In the genomic region with DNA sequence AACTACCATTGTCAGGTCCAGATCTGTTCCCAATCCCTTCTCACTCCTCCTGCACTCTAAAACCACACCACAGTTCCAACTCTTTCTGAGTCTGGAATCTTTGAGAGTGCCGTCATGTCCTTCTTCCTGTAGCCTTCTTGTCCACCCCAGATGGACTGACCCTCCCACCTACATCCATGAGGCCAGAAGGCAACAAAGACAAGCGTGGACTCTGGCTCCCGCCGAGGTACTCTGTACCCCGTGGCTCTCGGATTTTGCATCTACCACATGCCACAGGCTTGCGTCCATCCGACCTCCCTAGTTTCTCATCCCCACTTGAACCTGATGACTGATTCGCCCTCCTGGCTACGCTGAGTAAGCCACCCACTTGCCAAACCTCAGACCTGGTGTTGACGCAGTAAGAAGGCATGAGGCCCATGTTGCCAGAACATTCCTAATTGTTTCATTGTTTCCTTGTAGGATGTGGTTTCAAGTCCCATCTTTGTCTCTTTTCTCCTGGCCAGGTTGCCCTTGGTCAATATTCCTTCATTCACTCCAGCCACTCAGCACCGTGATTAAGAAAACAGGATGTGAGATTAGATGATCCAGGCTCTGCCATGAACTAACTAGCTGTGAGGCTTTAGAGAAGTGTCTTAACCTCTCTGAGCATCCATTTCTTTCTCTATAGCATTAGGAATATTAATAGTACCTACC, we compare ENCODE assay signal across 9 cellular contexts. TPM values are rescaled to one million over a fixed set of nuclear protein-coding genes. Genes with fewer than 3 reads are reported as not detected.
DNase-seq lines count a peak whose midpoint lies in the region; ATAC-seq and TF ChIP-seq lines count a peak whose summit lies in the region.
"Had no signal": no experiment of that assay in that cellular context is flagged by ENCODE, and none has a peak within 500 bp of the region (broad histone marks: within the 10 kb centered on the region; RNA-seq: fewer than 3 reads in every experiment).

No MANE protein-coding gene starts in this region.

- H3K27me3 ChIP-seq in PC-3 (ENCODE audit: low read length) (no peaks in the 10 kb centered on the region), endodermal cell (ENCODE audit: control insufficient read depth, insufficient read depth, low read length, poor library complexity, severe bottlenecking) (no peaks in the 10 kb centered on the region), osteoblast (ENCODE audit: insufficient read depth, low read length) (no peaks in the 10 kb centered on the region)

- peaks cover 18% of the 10 kb centered on the region for H3K9me3 Mint-ChIP-seq in endodermal cell

- H3K9ac ChIP-seq in PC-3 (ENCODE audit: low read length) (peak overlapping the region; percentile 98), endodermal cell (ENCODE audit: extremely low read depth, low read length, poor library complexity, severe bottlenecking) (no peak overlapping the region)

- intact Hi-C loops in PC-3 (cut with micrococcal nuclease) = loop anchor here (2.0 to 5.0 kb wide), 2 partner anchors 36 to 55 kb away; no protein-coding TSS in a partner anchor
- intact Hi-C loops in OCI-LY7 (cut with micrococcal nuclease; ENCODE audit: unreplicated experiment) = loop anchor here (10.0 kb wide), 1 partner anchor 198 kb away; no protein-coding TSS in a partner anchor

- H3K4me1 ChIP-seq in PC-3 (ENCODE audit: insufficient read depth, low read length) (peaks cover 48% of the 10 kb centered on the region), endodermal cell (ENCODE audit: control insufficient read depth, insufficient read depth, low read length) (peaks cover 2% of the 10 kb centered on the region), osteoblast (ENCODE audit: insufficient read depth, low read length) (peaks cover 52% of the 10 kb centered on the region), OCI-LY7 (ENCODE audit: insufficient read depth, low read length, poor library complexity, severe bottlenecking) (peaks cover 5% of the 10 kb centered on the region)

- H3K36me3 ChIP-seq in PC-3 (ENCODE audit: low read depth, low read length) (no peaks in the 10 kb centered on the region), endodermal cell (ENCODE audit: control insufficient read depth, insufficient read depth, low read length) (no peaks in the 10 kb centered on the region), osteoblast (ENCODE audit: insufficient read depth, low read length) (peaks cover 7% of the 10 kb centered on the region), OCI-LY7 (ENCODE audit: insufficient read depth, low read length) (no peaks in the 10 kb centered on the region)

- peak; percentile 100 for DNase-seq in AG10803 (ENCODE audit: low read depth)
- DNase-seq in PC-3 = peak; percentile 91
- no peak for DNase-seq in endodermal cell
- peak; percentile 73 for DNase-seq in osteoblast (ENCODE audit: insufficient read length, low spot score, missing footprints)
- no peak for DNase-seq in NCI-H2107 (lab: John Stamatoyannopoulos, UW)
- no peak for DNase-seq in activated naive CD4-positive, alpha-beta T cell treated with anti-CD3 and anti-CD28 coated beads, Interleukin-2, amount 50 U/mL, for 16 hours
- DNase-seq in OCI-LY7 (ENCODE audit: low spot score) = no peak
- DNase-seq in GM13976 (ENCODE audit: low spot score) = no peak
- DNase-seq: activated gamma-delta T cell treated with Interleukin-2 at 50 U/mL for 16 hours had no signal

- peaks cover 4% of the 10 kb centered on the region for H3K27me3 Mint-ChIP-seq in endodermal cell (ENCODE audit: insufficient read depth)

- no peak overlapping the region for H3K4me3 Mint-ChIP-seq in endodermal cell

- peak overlapping the region; percentile 12 for H3K27ac Mint-ChIP-seq in endodermal cell

- TF ChIP-seq CTCF in AG10803 (conservative IDR thresholded peaks at IDR 0.05; ENCODE audit: low read length) = no peak
- TF ChIP-seq CTCF in PC-3 (conservative IDR thresholded peaks at IDR 0.05; ENCODE audit: low read depth, low read length) = no peak
- no peak for TF ChIP-seq CTCF in endodermal cell (conservative IDR thresholded peaks at IDR 0.05)
- no peak for TF ChIP-seq CTCF in osteoblast (IDR thresholded peaks at IDR 0.05; ENCODE audit: extremely low read depth, low read depth, low read length)
- no peak for TF ChIP-seq CTCF in OCI-LY7 (conservative IDR thresholded peaks at IDR 0.05; ENCODE audit: low read length)
- no peak for TF ChIP-seq CTCF in GM13976 (IDR thresholded peaks at IDR 0.05; ENCODE audit: borderline replicate concordance, control extremely low read depth, extremely low read depth, insufficient read depth, missing control alignments)

- no TSS peak for BruUV-seq in PC-3 (replicated peaks; lab: Mats Ljungman, UMichigan)
- BruUV-seq in OCI-LY7 (replicated peaks; lab: Mats Ljungman, UMichigan) = no TSS peak

- POLR2A ChIA-PET in PC-3 (lab: Charles Lee; ENCODE audit: unreplicated experiment) = no interaction called here
- POLR2A ChIA-PET in OCI-LY7 (lab: Charles Lee) = no interaction called here

- WGBS in endodermal cell (ENCODE audit: insufficient coverage in 1 of 2, insufficient read length in 1 of 2), 2 experiments = 96 to 98% methylated on average over 11 to 12 of the region's 12 CpGs

- H3K4me2 ChIP-seq in PC-3 (ENCODE audit: low read length) = peak overlapping the region; percentile 84
- peak overlapping the region; percentile 77 for H3K4me2 ChIP-seq in osteoblast (ENCODE audit: insufficient read depth, low read length)
- H3K4me2 ChIP-seq in OCI-LY7 (ENCODE audit: low read length) = no peak overlapping the region

- H3K9me3 ChIP-seq in PC-3 (ENCODE audit: low read length) = no peaks in the 10 kb centered on the region
- H3K9me3 ChIP-seq in endodermal cell (ENCODE audit: control insufficient read depth, low read length) = peaks cover 10% of the 10 kb centered on the region
- H3K9me3 ChIP-seq in osteoblast (ENCODE audit: low read depth, low read length) = no peaks in the 10 kb centered on the region
- H3K9me3 ChIP-seq in OCI-LY7 (ENCODE audit: low read length) = peaks cover 4% of the 10 kb centered on the region; the same call in 1 of the 2 replicates

- H3K79me2 ChIP-seq in PC-3 (ENCODE audit: low read length) (peaks cover 10% of the 10 kb centered on the region), osteoblast (ENCODE audit: insufficient read depth, low read length) (peaks cover 20% of the 10 kb centered on the region), OCI-LY7 (ENCODE audit: insufficient read depth, low read depth, low read length) (no peaks in the 10 kb centered on the region)

- in situ Hi-C loops in GM13976 (cut with MboI; ENCODE audit: low sequenced_read_pairs, unreplicated experiment) = loop anchor here (10.0 kb wide), 1 partner anchor 78 kb away; no protein-coding TSS in a partner anchor

- H4K20me1 ChIP-seq in PC-3 (ENCODE audit: low read length) = no peaks in the 10 kb centered on the region
- H4K20me1 ChIP-seq in osteoblast (ENCODE audit: insufficient read depth, low read length) = no peaks in the 10 kb centered on the region
- no peaks in the 10 kb centered on the region for H4K20me1 ChIP-seq in OCI-LY7 (ENCODE audit: insufficient read depth, low read length)

- H2AFZ ChIP-seq in PC-3 (ENCODE audit: low read length) = 0 out of 2 replicates have a peak overlapping the region, but pooled peaks have one; percentile 47
- peak overlapping the region; percentile 1 for H2AFZ ChIP-seq in osteoblast (ENCODE audit: low read length)
- H2AFZ ChIP-seq in OCI-LY7 (ENCODE audit: low read length) = no peak overlapping the region

- H3K4me1 Mint-ChIP-seq in endodermal cell = peaks cover 39% of the 10 kb centered on the region

- H3K36me3 Mint-ChIP-seq in endodermal cell (ENCODE audit: low read depth) = no peaks in the 10 kb centered on the region

- H3K9me2 ChIP-seq in PC-3 (replicated peaks; ENCODE audit: low read length) (no peaks in the 10 kb centered on the region), OCI-LY7 (ENCODE audit: insufficient read depth, low read length) (no peaks in the 10 kb centered on the region)

- CTCF ChIA-PET in PC-3 (lab: Charles Lee) (interaction anchor here (0.8 kb wide), 1 partner anchor 64 kb away, joined by 4 read pairs; no protein-coding TSS in a partner anchor), OCI-LY7 (lab: Charles Lee; ENCODE audit: unreplicated experiment) (no interaction called here)

- peaks cover 14% of the 10 kb centered on the region for H3F3A ChIP-seq in PC-3 (ENCODE audit: low read length, unreplicated experiment)

- H3K4me3 ChIP-seq in AG10803 (ENCODE audit: low read length) = peak overlapping the region; percentile 13
- H3K4me3 ChIP-seq in PC-3 (ENCODE audit: low read length) = no peak overlapping the region
- H3K4me3 ChIP-seq in endodermal cell (ENCODE audit: low read length) = no peak overlapping the region
- peak overlapping the region; percentile 29 for H3K4me3 ChIP-seq in osteoblast (ENCODE audit: insufficient read depth, low read length)
- H3K4me3 ChIP-seq in OCI-LY7 (ENCODE audit: low read depth, low read length, poor library complexity, severe bottlenecking) = no peak overlapping the region

- peak; percentile 37 for ATAC-seq in PC-3

- H3K27ac ChIP-seq in PC-3 (ENCODE audit: low read length) (peak overlapping the region; percentile 100), endodermal cell (ENCODE audit: low read depth, low read length) (no peak overlapping the region), osteoblast (ENCODE audit: low read depth, low read length) (peak overlapping the region; percentile 99), OCI-LY7 (ENCODE audit: low read depth, low read length, poor library complexity, severe bottlenecking) (no peak overlapping the region)

RNA-seq across cellular contexts. Expression of a gene that starts 1.1 kb away (rescaled TPM):
- total RNA-seq in PC-3 (2014; rRNA removed) (17.0 and 19.6 TPM in 2 replicates), endodermal cell (10 to 100 TPM; 27.3 to 28.2 TPM), osteoblast (181 and 196 TPM in 2 replicates), OCI-LY7 (2022) (12.4 and 16.6 TPM in 2 replicates)
- 19.0 TPM for polyA plus RNA-seq in endodermal cell (2013, experiment 1 of 2)
- 17.6 TPM for polyA plus RNA-seq in endodermal cell (2013, experiment 2 of 2)
- 7.6 and 8.4 TPM in 2 replicates for total RNA-seq in OCI-LY7 (2014; rRNA removed; shearing (Covaris generic))

Comparison
In these comparisons a context has a peak if more than half of its experiments do, and no peak if none do; other contexts are left out.
1. DNase-seq: peak in AG10803 (single experiment), PC-3 (single experiment) and osteoblast (single experiment); none in endodermal cell (single experiment), NCI-H2107 (single experiment), activated naive CD4-positive, alpha-beta T cell treated with anti-CD3 and anti-CD28 coated beads, Interleukin-2, amount 50 U/mL, for 16 hours (single experiment), OCI-LY7 (single experiment) and GM13976 (single experiment).
2. H3K4me3 ChIP-seq: peak in AG10803 (single experiment) and osteoblast (single experiment); none in PC-3 (single experiment), endodermal cell (single experiment) and OCI-LY7 (single experiment).
3. H3K27ac ChIP-seq: peak in PC-3 (single experiment) and osteoblast (single experiment); none in endodermal cell (single experiment) and OCI-LY7 (single experiment).